ENCODE assay signal across 1 cellular context in genomic region chr11:536841-537621, GRCh38.
TF ChIP-seq lines count a peak whose summit lies in the region.

Gene LRRC56 (plus strand): TSS chr11:537527. CDS start chr11:540685, 3,158 bp downstream.

TF ChIP-seq in GM12878, 131 proteins besides CTCF, POLR2A, EP300 and RAD21 (continued from another document):
- TF ChIP-seq ZNF622 (IDR thresholded peaks at IDR 0.05) (no peak), BACH1 (IDR thresholded peaks at IDR 0.05; ENCODE audit: borderline replicate concordance) (peak; percentile 99), SUPT20H (IDR thresholded peaks at IDR 0.05; ENCODE audit: borderline replicate concordance, control insufficient read depth, low read depth, low read length) (no peak), HSF1 (IDR thresholded peaks at IDR 0.05; ENCODE audit: low read depth, low read length) (no peak), BMI1 (IDR thresholded peaks at IDR 0.05; ENCODE audit: borderline replicate concordance) (peak; percentile 98), MTA2 (IDR thresholded peaks at IDR 0.05; ENCODE audit: low read depth) (0 out of 2 replicates have a peak, but pooled peaks have one; percentile 31), RFX5 (IDR thresholded peaks at IDR 0.05; ENCODE audit: low read depth, low read length) (no peak), SMAD1 (IDR thresholded peaks at IDR 0.05; ENCODE audit: low read depth, partially characterized antibody) (no peak), SIX5 (IDR thresholded peaks at IDR 0.05; ENCODE audit: low read depth, low read length, severe bottlenecking) (no peak), WRNIP1 (IDR thresholded peaks at IDR 0.05; ENCODE audit: borderline replicate concordance, low read depth, low read length) (no peak), ZZZ3 (IDR thresholded peaks at IDR 0.05; ENCODE audit: control insufficient read depth, insufficient read length, low read depth) (no peak), ATF2 (IDR thresholded peaks at IDR 0.05; ENCODE audit: low read length) (no peak), NFYA (IDR thresholded peaks at IDR 0.05; ENCODE audit: borderline replicate concordance, low read depth, low read length) (no peak), TCF12 (IDR thresholded peaks at IDR 0.05; ENCODE audit: low read depth, low read length) (no peak), ZBTB11 (CRISPR knock-in tag; IDR thresholded peaks at IDR 0.05) (no peak), NR2F1 (conservative IDR thresholded peaks at IDR 0.05) (no peak; the same call in 1 of the 2 replicates), BCL3 (IDR thresholded peaks at IDR 0.05; ENCODE audit: borderline replicate concordance, insufficient read depth, low read depth, low read length, poor library complexity, severe bottlenecking) (no peak), KLF5 (IDR thresholded peaks at IDR 0.05; ENCODE audit: partially characterized antibody) (peak; percentile 50), JUNB (IDR thresholded peaks at IDR 0.05) (no peak), CEBPZ (IDR thresholded peaks at IDR 0.05; ENCODE audit: low read depth, low read length) (no peak), GABPA (IDR thresholded peaks at IDR 0.05; ENCODE audit: low read depth) (no peak), PAX8 (IDR thresholded peaks at IDR 0.05) (no peak), PRDM15 (CRISPR knock-in tag; IDR thresholded peaks at IDR 0.05) (no peak), RELB (IDR thresholded peaks at IDR 0.05; ENCODE audit: low read depth) (no peak), ZBED1 (IDR thresholded peaks at IDR 0.05; ENCODE audit: borderline replicate concordance) (no peak), RBBP5 (conservative IDR thresholded peaks at IDR 0.05) (no peak), MEF2A (IDR thresholded peaks at IDR 0.05; ENCODE audit: insufficient read depth, low read depth, low read length) (no peak), ZBTB40 (IDR thresholded peaks at IDR 0.05; ENCODE audit: borderline replicate concordance) (peak; percentile 72), STAT1 (conservative IDR thresholded peaks at IDR 0.05) (0 out of 2 replicates have a peak, but pooled peaks have one; percentile 56), KAT2A (conservative IDR thresholded peaks at IDR 0.05; ENCODE audit: control insufficient read depth, low read depth, low read length) (no peak), E4F1 (IDR thresholded peaks at IDR 0.05; ENCODE audit: borderline replicate concordance, partially characterized antibody) (no peak), YY1 (IDR thresholded peaks at IDR 0.05; ENCODE audit: low read depth, low read length) (0 out of 2 replicates have a peak, but pooled peaks have one; percentile 43)
